ENCODE assay signal across 31 cellular contexts in the genomic region with DNA sequence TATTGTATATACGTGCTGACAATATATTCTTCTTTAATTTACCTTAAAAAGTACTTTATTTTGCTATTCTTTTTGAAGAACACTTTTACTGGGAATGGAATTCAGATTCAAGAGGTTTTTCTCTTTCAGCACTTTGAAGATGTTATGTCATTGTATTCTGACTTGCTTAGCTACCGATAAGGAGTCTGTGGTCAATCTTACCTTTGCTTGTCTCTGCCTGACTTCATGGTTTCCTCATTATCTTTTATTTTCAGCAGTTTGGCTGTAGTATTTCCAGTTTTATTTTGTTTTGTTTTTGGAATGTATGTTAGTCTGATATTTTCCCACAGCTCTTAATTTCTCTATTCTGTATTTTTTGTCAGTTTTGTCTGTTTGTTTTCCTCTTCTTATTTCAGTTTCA.
"Had no signal": no experiment of that assay in that cellular context is flagged by ENCODE, and none has a peak within 500 bp of the region (broad histone marks: within the 10 kb centered on the region; RNA-seq: fewer than 3 reads in every experiment).

No MANE protein-coding gene starts in this region.

- ATAC-seq: activated CD8-positive, alpha-beta memory T cell treated with anti-CD3 and anti-CD28 coated beads, Interleukin-2, amount 10 ng/mL, durations not matched to agents 7 days and 5 days; activated CD8-positive, alpha-beta T cell treated with anti-CD3 and anti-CD28 coated beads, Interleukin-2, amount 10 ng/mL, durations not matched to agents 7 days and 5 days; activated naive CD8-positive, alpha-beta T cell treated with anti-CD3 and anti-CD28 coated beads, Interleukin-2, amount 50 U/mL, for 24 hours; T-cell; T-helper 17 cell; WTC11 had no signal

- DNase-seq: activated CD4-positive, alpha-beta memory T cell treated with anti-CD3 and anti-CD28 coated beads, Interleukin-2, amount 10 ng/mL, durations not matched to agents 7 days and 5 days; activated CD4-positive, alpha-beta T cell treated with anti-CD3 and anti-CD28 coated beads for 1 hour; activated CD4-positive, alpha-beta T cell treated with anti-CD3 and anti-CD28 coated beads for 36 hours; activated CD4-positive, alpha-beta T cell treated with anti-CD3 and anti-CD28 coated beads for 48 hours; activated CD4-positive, alpha-beta T cell treated with anti-CD3 and anti-CD28 coated beads, Interleukin-2, amount 10 ng/mL, durations not matched to agents 7 days and 5 days; activated CD4-positive, alpha-beta T cell treated with anti-CD3 and anti-CD28 coated beads, Interleukin-2, amount 50 U/mL, for 48 hours; activated CD4-positive, CD25-positive, alpha-beta regulatory T cell; activated CD8-positive, alpha-beta memory T cell treated with anti-CD3 and anti-CD28 coated beads for 24 hours; activated CD8-positive, alpha-beta memory T cell treated with anti-CD3 and anti-CD28 coated beads, Interleukin-2, amount 10 ng/mL, durations not matched to agents 7 days and 5 days; activated CD8-positive, alpha-beta memory T cell treated with anti-CD3 and anti-CD28 coated beads, Interleukin-2, amount 50 U/mL, for 48 hours; activated CD8-positive, alpha-beta T cell treated with anti-CD3 and anti-CD28 coated beads, Interleukin-2, amount 10 ng/mL, durations not matched to agents 7 days and 5 days; activated effector memory CD4-positive, alpha-beta T cell treated with Interleukin-2 at 50 U/mL for 16 hours; activated gamma-delta T cell; activated naive CD4-positive, alpha-beta T cell treated with anti-CD3 and anti-CD28 coated beads, Interleukin-2, amount 10 ng/mL, durations not matched to agents 7 days and 5 days; activated naive CD4-positive, alpha-beta T cell treated with Interleukin-2 at 50 U/mL for 16 hours; activated naive CD8-positive, alpha-beta T cell treated with anti-CD3 and anti-CD28 coated beads, Interleukin-2, amount 10 ng/mL, durations not matched to agents 7 days and 5 days; activated naive CD8-positive, alpha-beta T cell treated with anti-CD3 and anti-CD28 coated beads, Interleukin-2, amount 50 U/mL, for 24 hours; activated T-cell treated with anti-CD3 and anti-CD28 coated beads, Interleukin-2, amount 50 U/mL, for 24 hours; activated T-cell treated with anti-CD3 and anti-CD28 coated beads, Interleukin-2, amount 50 U/mL, for 48 hours; amygdala; anterior cingulate cortex; caudate nucleus; cerebellar nuclear complex; T-cell; T-helper 17 cell; WERI-Rb-1 had no signal

- H3K9me3 ChIP-seq: ascending aorta had no signal

- H3K4me1 ChIP-seq: ascending aorta had no signal

- H3K4me3 ChIP-seq: ascending aorta, cardiac muscle cell had no signal

- H3K36me3 ChIP-seq: ascending aorta, cardiac muscle cell, WERI-Rb-1 had no signal

- H3K27ac ChIP-seq: ascending aorta, cardiac muscle cell, WERI-Rb-1 had no signal

- H3K27me3 ChIP-seq: ascending aorta, cardiac muscle cell had no signal

- FAIRE-seq: bronchial epithelial cell, TTC549 had no signal
